In the genomic region with DNA sequence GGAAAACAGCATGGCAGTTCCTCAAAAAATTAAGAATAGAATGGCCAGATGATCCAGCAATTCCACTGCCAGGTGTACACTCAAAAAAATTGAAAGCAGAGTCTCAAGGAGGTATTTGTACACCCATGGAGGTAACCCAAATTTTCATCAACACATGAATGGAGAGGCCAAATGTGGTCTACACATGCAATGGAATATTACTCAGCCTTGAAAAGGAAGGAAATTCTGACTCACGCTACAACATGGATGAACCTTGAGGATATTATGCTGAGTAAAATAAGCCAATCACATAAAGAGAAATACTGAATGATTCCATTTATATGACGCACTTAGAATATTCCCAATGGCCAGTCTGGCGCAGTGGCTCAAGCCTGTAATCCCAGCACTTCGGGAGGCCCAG, we compare ENCODE assay signal across 4 cellular contexts. TPM values are rescaled to one million over a fixed set of nuclear protein-coding genes. Genes with fewer than 3 reads are reported as not detected.
"Had no signal": no experiment of that assay in that cellular context is flagged by ENCODE, and none has a peak within 500 bp of the region (broad histone marks: within the 10 kb centered on the region; RNA-seq: fewer than 3 reads in every experiment).

No MANE protein-coding gene starts in this region.

RNA-seq across cellular contexts. Expression of a gene that starts 4.9 kb away (rescaled TPM):
- total RNA-seq: temporal lobe, vagina had no signal

RNA-seq across cellular contexts. Expression of a gene that starts 19.9 kb away (rescaled TPM):
- total RNA-seq: uterus, vagina had no signal

RNA-seq across cellular contexts. Expression of a gene that starts 43.6 kb away (rescaled TPM):
- total RNA-seq: suprapubic skin had no signal
